13 cellular contexts compared by ENCODE assay signal in the genomic region with DNA sequence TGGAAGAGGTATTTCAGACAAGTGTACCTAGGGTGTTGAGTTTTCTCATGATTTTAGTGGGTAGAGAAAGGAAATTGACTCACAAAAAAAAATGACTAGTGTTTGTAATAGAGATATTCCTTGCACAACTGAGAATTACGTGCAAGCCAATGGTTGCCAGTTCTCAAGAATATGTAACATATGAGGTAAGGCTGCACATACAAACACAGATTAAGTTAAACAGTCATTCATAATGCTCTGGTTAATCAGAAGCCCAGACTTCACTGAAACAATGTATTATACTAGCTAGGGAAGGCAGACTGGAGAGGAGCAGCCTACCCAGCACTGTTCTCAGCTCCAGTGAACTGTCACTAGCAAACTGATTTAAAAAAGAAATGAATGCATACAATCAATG.
DNase-seq lines count a peak whose midpoint lies in the region; ATAC-seq lines count a peak whose summit lies in the region.
"Had no signal": no experiment of that assay in that cellular context is flagged by ENCODE, and none has a peak within 500 bp of the region (broad histone marks: within the 10 kb centered on the region; RNA-seq: fewer than 3 reads in every experiment).

No MANE protein-coding gene starts in this region.

- peak overlapping the region; percentile 25 for H3K27ac ChIP-seq in ACC112 (ENCODE audit: low read depth, low read length)
- H3K27ac ChIP-seq: ascending aorta had no signal

- no peak overlapping the region for H2AFZ ChIP-seq in ACC112 (ENCODE audit: low read length, unreplicated experiment)

- H3K4me1 ChIP-seq in ACC112 (ENCODE audit: control insufficient read depth, insufficient read depth, low read length, unreplicated experiment), result peaks cover 28% of the 10 kb centered on the region
- H3K4me1 ChIP-seq: ascending aorta had no signal

- DNase-seq in fibroblast of peridontal ligament (ENCODE audit: extremely low read depth) (peak; percentile 62), NCI-H1105 treated with DMSO at 0.1 percent for 48 hours (lab: John Stamatoyannopoulos, UW) (no peak), Ammon's horn (ENCODE audit: low spot score) (no peak), NCI-H446 treated with DMSO at 0.1 percent for 48 hours (lab: John Stamatoyannopoulos, UW) (no peak)
- DNase-seq in activated T-cell treated with anti-CD3 and anti-CD28 coated beads, Interleukin-2, amount 50 U/mL, for 48 hours, result no peak
- DNase-seq: NCI-H345; stimulated activated naive CD4-positive, alpha-beta T cell had no signal

- no peaks in the 10 kb centered on the region for H3K79me2 ChIP-seq in ACC112 (ENCODE audit: control insufficient read depth, insufficient read depth, low read length, unreplicated experiment)

- ATAC-seq in GM21423 (IDR thresholded peaks at IDR 0.05; ENCODE audit: unreplicated experiment) (peak; percentile 63), HG03457 (IDR thresholded peaks at IDR 0.05; ENCODE audit: unreplicated experiment) (peak; percentile 46)
- ATAC-seq: HCT116, K562 had no signal

- H3K36me3 ChIP-seq in ACC112 (ENCODE audit: insufficient read depth, low read length), result no peaks in the 10 kb centered on the region
- H3K36me3 ChIP-seq: ascending aorta had no signal

- H3K27me3 ChIP-seq in ACC112 (ENCODE audit: insufficient read depth, low read length), result no peaks in the 10 kb centered on the region
- H3K27me3 ChIP-seq: ascending aorta had no signal

- no peak overlapping the region for H3K4me3 ChIP-seq in ACC112 (ENCODE audit: low read depth, low read length)
- H3K4me3 ChIP-seq: ascending aorta, K562 had no signal
